8 cellular contexts compared by ENCODE assay signal in genomic region chr10:13001041-13001886, GRCh38. TPM values are rescaled to one million over a fixed set of nuclear protein-coding genes. Genes with fewer than 3 reads are reported as not detected.
A peak's percentile ranks its signal among the peaks of the same experiment; 100 is the strongest.
DNase-seq lines count a peak whose midpoint lies in the region; ATAC-seq and TF ChIP-seq lines count a peak whose summit lies in the region.

Gene CCDC3, minus strand, starts transcription at chr10:13001713. Its CDS starts 143 bp downstream, at chr10:13001570.

- H3K9me3 Mint-ChIP-seq in neural progenitor cell, result no peaks in the 10 kb centered on the region

- no peaks in the 10 kb centered on the region for H3F3A ChIP-seq in GM23248 (ENCODE audit: insufficient read depth)
- peaks cover 5% of the 10 kb centered on the region for H3F3A ChIP-seq in neural progenitor cell (ENCODE audit: low read depth)

- DNase-seq in GM23248, result peak; percentile 5
- peak; percentile 15 for DNase-seq in RWPE1 (ENCODE audit: low spot score)
- DNase-seq in neural progenitor cell (ENCODE audit: low spot score), result peak; percentile 61

- H3K36me3 Mint-ChIP-seq in neural progenitor cell, result no peaks in the 10 kb centered on the region

- no peak within 1 kb of the TSS for H3K4me3 ChIP-seq in GM23248
- peak within 1 kb of the TSS; percentile 59 for H3K4me3 ChIP-seq in neural progenitor cell

- H3K4me1 ChIP-seq in GM23248 (ENCODE audit: insufficient read depth), result no peaks in the 10 kb centered on the region
- H3K4me1 ChIP-seq in neural progenitor cell, result peaks cover 3% of the 10 kb centered on the region

- H3K27me3 Mint-ChIP-seq in neural progenitor cell (ENCODE audit: insufficient read depth, low read depth), result peaks cover 35% of the 10 kb centered on the region

- H3K4me3 Mint-ChIP-seq in neural progenitor cell, result peak within 1 kb of the TSS; percentile 79

- H3K9me2 ChIP-seq in GM23248 (ENCODE audit: insufficient read depth), result no peaks in the 10 kb centered on the region

- H3K9ac ChIP-seq in GM23248 (no peak within 1 kb of the TSS), neural progenitor cell (no peak within 1 kb of the TSS)

- CTCF ChIA-PET in RWPE1 (lab: Yijun Ruan, JAX), result interaction anchor here (0.6 kb wide), 3 partner anchors 17 to 181 kb away, joined by 3 to 4 read pairs (median 3); no protein-coding TSS in a partner anchor

- H3K4me2 ChIP-seq in GM23248 (ENCODE audit: unreplicated experiment) (no peak within 1 kb of the TSS), neural progenitor cell (peak within 1 kb of the TSS; percentile 90)

- H4K20me1 ChIP-seq in GM23248 (ENCODE audit: insufficient read depth), result no peaks in the 10 kb centered on the region
- H4K20me1 ChIP-seq in neural progenitor cell (ENCODE audit: low read depth), result no peaks in the 10 kb centered on the region

- in situ Hi-C loops in GM23248 (cut with MboI), result no loop called here

- peaks cover 25% of the 10 kb centered on the region for H3K27me3 ChIP-seq in GM23248 (replicated peaks; ENCODE audit: insufficient read depth)
- peaks cover 60% of the 10 kb centered on the region for H3K27me3 ChIP-seq in neural progenitor cell

- H2AFZ ChIP-seq in GM23248, result no peak within 1 kb of the TSS
- peak within 1 kb of the TSS; percentile 85 for H2AFZ ChIP-seq in neural progenitor cell (replicated peaks)

- TF ChIP-seq CTCF in RWPE1 (conservative IDR thresholded peaks at IDR 0.05; ENCODE audit: low read depth), result no peak
- no peak for TF ChIP-seq CTCF in neural progenitor cell (IDR thresholded peaks at IDR 0.05)

- H3K27ac Mint-ChIP-seq in neural progenitor cell, result no peak within 1 kb of the TSS

- H3K9me3 ChIP-seq in GM23248 (ENCODE audit: low read depth), result no peaks in the 10 kb centered on the region
- no peaks in the 10 kb centered on the region for H3K9me3 ChIP-seq in neural progenitor cell (ENCODE audit: low read depth)

- peaks cover 8% of the 10 kb centered on the region for H3K4me1 Mint-ChIP-seq in neural progenitor cell

- POLR2A ChIA-PET in RWPE1 (lab: Yijun Ruan, JAX; ENCODE audit: low non-redundant PET), result no interaction called here

- no peaks in the 10 kb centered on the region for H3K36me3 ChIP-seq in GM23248 (ENCODE audit: low read depth)
- H3K36me3 ChIP-seq in neural progenitor cell, result no peaks in the 10 kb centered on the region

- WGBS in GM23248 (ENCODE audit: low coverage in 1 of 2, low lambda C conversion rate in 2 of 2, missing lambda C conversion rate in 2 of 2), 2 experiments, result 2% methylated on average over 49 to 67 of the region's 93 CpGs

- ATAC-seq in esophagus mucosa, result peak; percentile 54
- no peak for ATAC-seq in HG03139 (IDR thresholded peaks at IDR 0.05; ENCODE audit: unreplicated experiment)
- ATAC-seq in GM21723 (IDR thresholded peaks at IDR 0.05; ENCODE audit: unreplicated experiment), result no peak
- ATAC-seq in GM21367 (IDR thresholded peaks at IDR 0.05; ENCODE audit: unreplicated experiment), result no peak
- ATAC-seq in HG02884 (IDR thresholded peaks at IDR 0.05; ENCODE audit: unreplicated experiment), result no peak

- no peak within 1 kb of the TSS for H3K27ac ChIP-seq in GM23248
- H3K27ac ChIP-seq in RWPE1, result no peak within 1 kb of the TSS
- H3K27ac ChIP-seq in neural progenitor cell, result no peak within 1 kb of the TSS

- H3K79me2 ChIP-seq in GM23248 (ENCODE audit: insufficient read depth) (no peaks in the 10 kb centered on the region), neural progenitor cell (ENCODE audit: low read depth) (no peaks in the 10 kb centered on the region)

RNA-seq across cellular contexts. Expression of gene CCDC3, which starts in this region (rescaled TPM):
- total RNA-seq in GM23248 (2014; rRNA removed; shearing (Covaris generic)), result not detected in 2 replicates
- polyA plus RNA-seq in GM23248 (2016; fragmentation: Nextera tagmentation; extraction: Ambion mirVana), result not detected in 2 replicates
- total RNA-seq in esophagus mucosa (4.3 TPM), neural progenitor cell (ENCODE audit: low replicate concordance) (0.87 TPM in 1 of 2 replicates, not detected in the other)

Comparison
In these comparisons a context has a peak if more than half of its experiments do, and no peak if none do; other contexts are left out.
1. Peak in DNase-seq in GM23248; RNA of the gene not detected or under 1 TPM.
2. Peak in DNase-seq, H3K4me3 ChIP-seq and H3K4me2 ChIP-seq in neural progenitor cell; RNA of the gene not detected or under 1 TPM.
3. DNase-seq: peak in every context shown above with its lines; median percentile 61 in neural progenitor cell; 15 in RWPE1; 5 in GM23248.